1 cellular context compared by ENCODE assay signal in the genomic region with DNA sequence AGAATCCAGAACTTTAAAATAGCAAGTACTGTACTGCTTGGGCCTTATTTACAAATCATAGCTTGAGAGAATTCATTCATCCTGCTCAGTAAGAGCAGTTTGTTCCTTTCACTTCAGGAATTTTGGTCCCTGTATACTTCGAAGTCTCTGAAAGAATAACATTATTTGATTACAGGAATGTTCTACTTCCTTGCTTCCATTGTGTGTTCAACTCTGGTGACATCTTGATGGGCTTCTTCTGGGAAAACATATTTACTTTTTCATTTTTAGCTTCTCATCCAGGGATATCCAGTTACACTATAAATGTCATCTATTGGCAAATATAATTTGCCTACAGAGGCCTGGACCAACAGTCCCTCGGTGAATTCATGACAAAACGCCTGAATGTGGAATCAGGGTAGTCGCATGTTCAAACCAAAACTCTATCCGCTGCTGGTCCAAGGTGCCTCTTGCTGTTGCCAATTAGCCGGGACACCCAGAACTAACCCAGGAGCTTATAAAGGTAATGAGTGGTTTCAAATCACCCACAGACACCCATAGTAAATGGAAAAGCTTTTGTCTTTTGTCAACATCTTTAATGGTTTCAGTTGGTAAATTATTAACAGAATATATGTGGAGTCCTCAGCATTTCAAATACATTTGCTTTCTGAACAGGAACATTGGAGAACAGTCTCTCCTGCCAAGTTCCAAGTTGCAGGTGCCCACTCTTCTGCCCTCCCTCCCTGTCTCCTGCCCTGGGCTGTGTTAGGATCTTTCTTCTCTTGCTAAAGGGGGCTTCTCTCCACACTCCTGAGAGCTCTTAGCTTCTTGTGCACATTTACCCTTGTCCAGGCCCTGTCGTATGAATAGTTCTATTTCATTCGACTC.
TF ChIP-seq lines count a peak whose summit lies in the region.

No MANE protein-coding gene starts in this region.

TF ChIP-seq in IMR-90, 13 proteins besides CTCF, POLR2A, EP300 and RAD21:
- TF ChIP-seq RCOR1 (IDR thresholded peaks at IDR 0.05; ENCODE audit: insufficient replicate concordance, low read length) (no peak), FOS (IDR thresholded peaks at IDR 0.05; ENCODE audit: low read depth, low read length) (no peak), MAZ (IDR thresholded peaks at IDR 0.05; ENCODE audit: borderline replicate concordance, low read depth, low read length) (no peak), BHLHE40 (IDR thresholded peaks at IDR 0.05; ENCODE audit: low read depth, low read length) (no peak), MXI1 (IDR thresholded peaks at IDR 0.05; ENCODE audit: borderline replicate concordance, low read depth, low read length) (no peak), NFE2L2 (IDR thresholded peaks at IDR 0.05; ENCODE audit: low read depth, low read length) (no peak), SMC3 (IDR thresholded peaks at IDR 0.05; ENCODE audit: low read depth, low read length) (no peak), ELK1 (IDR thresholded peaks at IDR 0.05; ENCODE audit: borderline replicate concordance, low read depth, low read length) (no peak), RFX5 (IDR thresholded peaks at IDR 0.05; ENCODE audit: low read depth, low read length) (no peak), CEBPB (IDR thresholded peaks at IDR 0.05; ENCODE audit: low read depth, low read length) (no peak), CHD1 (IDR thresholded peaks at IDR 0.05; ENCODE audit: low read depth, low read length) (no peak), MAFK (IDR thresholded peaks at IDR 0.05; ENCODE audit: low read depth, low read length) (no peak)
- TF ChIP-seq, protein P1, sequence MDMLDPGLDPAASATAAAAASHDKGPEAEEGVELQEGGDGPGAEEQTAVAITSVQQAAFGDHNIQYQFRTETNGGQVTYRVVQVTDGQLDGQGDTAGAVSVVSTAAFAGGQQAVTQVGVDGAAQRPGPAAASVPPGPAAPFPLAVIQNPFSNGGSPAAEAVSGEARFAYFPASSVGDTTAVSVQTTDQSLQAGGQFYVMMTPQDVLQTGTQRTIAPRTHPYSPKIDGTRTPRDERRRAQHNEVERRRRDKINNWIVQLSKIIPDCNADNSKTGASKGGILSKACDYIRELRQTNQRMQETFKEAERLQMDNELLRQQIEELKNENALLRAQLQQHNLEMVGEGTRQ (IDR thresholded peaks at IDR 0.05; ENCODE audit: low read depth, low read length), result no peak
TF ChIP-seq in IMR-90: peak in this region for 0.
